Comparison of ENCODE assay signal across 20 cellular contexts in the genomic region with DNA sequence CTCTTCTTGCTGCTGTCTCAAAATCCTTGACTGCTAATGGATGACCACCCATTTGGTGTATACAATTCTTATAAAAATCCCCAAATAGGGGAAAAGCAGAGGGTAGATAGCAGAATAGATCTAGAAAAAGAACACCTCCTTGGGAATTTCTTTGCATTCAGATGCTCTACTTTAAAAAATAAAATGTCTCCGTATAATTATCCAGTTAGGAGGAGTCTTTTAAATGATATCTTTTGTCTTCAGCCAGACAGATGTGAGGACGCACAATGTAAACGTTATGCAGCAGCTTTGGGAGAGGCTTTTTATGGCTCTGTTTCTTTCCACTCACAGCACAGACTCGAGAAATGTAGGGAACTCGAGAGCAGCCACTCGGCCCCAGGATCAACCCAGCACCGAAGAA.
"Had no signal": no experiment of that assay in that cellular context is flagged by ENCODE, and none has a peak within 500 bp of the region (broad histone marks: within the 10 kb centered on the region; RNA-seq: fewer than 3 reads in every experiment).

No MANE protein-coding gene starts in this region.

- H3K4me1 ChIP-seq: right lobe of liver, testis, vagina had no signal

- H3K36me3 ChIP-seq: brain microvascular endothelial cell, neutrophil, right lobe of liver, vagina had no signal

- H3K9me3 ChIP-seq: neutrophil, right lobe of liver, testis, vagina had no signal

- H3K27ac ChIP-seq: brain microvascular endothelial cell, neutrophil, right lobe of liver, testis, vagina had no signal

- H3K4me3 ChIP-seq: right lobe of liver, testis, vagina had no signal

- DNase-seq: activated CD4-positive, alpha-beta T cell treated with anti-CD3 and anti-CD28 coated beads, Interleukin-2, amount 50 U/mL, for 4 hours; activated gamma-delta T cell; activated naive CD8-positive, alpha-beta T cell treated with anti-CD3 and anti-CD28 coated beads for 36 hours; activated T-cell treated with anti-CD3 and anti-CD28 coated beads, Interleukin-2, amount 50 U/mL, for 4 hours; brain microvascular endothelial cell; endodermal cell; erythroblast; foreskin fibroblast; head of caudate nucleus; left ventricle myocardium superior; naive thymus-derived CD4-positive, alpha-beta T cell; posterior cingulate gyrus; right lobe of liver; stimulated activated CD4-positive, alpha-beta T cell treated with anti-CD3 and anti-CD28 coated beads, Interleukin-12 subunit alpha, Interleukin-12 subunit beta, amount 100 ng/mL, for 4 hours; stimulated activated naive CD4-positive, alpha-beta T cell treated with Interleukin-2 at 50 U/mL for 16 hours; T-helper 2 cell; testis had no signal

- ATAC-seq: activated CD4-positive, CD25-positive, alpha-beta regulatory T cell treated with anti-CD3 and anti-CD28 coated beads, Interleukin-2, amount 50 U/mL, for 24 hours; activated T-cell treated with anti-CD3 and anti-CD28 coated beads, Interleukin-2, amount 50 U/mL, for 4 hours; left ventricle myocardium superior; naive thymus-derived CD4-positive, alpha-beta T cell; right lobe of liver had no signal

- H3K27me3 ChIP-seq: right lobe of liver, testis, vagina had no signal
